9 cellular contexts compared by ENCODE assay signal in genomic region chr5:75050415-75050814, GRCh38. TPM values are rescaled to one million over a fixed set of nuclear protein-coding genes. Genes with fewer than 3 reads are reported as not detected.
DNase-seq lines count a peak whose midpoint lies in the region; ATAC-seq and TF ChIP-seq lines count a peak whose summit lies in the region.
"Had no signal": no experiment of that assay in that cellular context is flagged by ENCODE, and none has a peak within 500 bp of the region (broad histone marks: within the 10 kb centered on the region; RNA-seq: fewer than 3 reads in every experiment).

No MANE protein-coding gene starts in this region.

- H3K9me3 ChIP-seq in Panc1 (ENCODE audit: control insufficient read depth, insufficient read depth, low read depth, low read length), result no peaks in the 10 kb centered on the region

- H3K27ac ChIP-seq in Panc1 (ENCODE audit: low read length) (no peak overlapping the region), dorsolateral prefrontal cortex (peak overlapping the region in 37 of 59 donors; percentile 6 to 95 (median 71))

- DNase-seq in NCI-H82 (lab: John Stamatoyannopoulos, UW) (peak; percentile 67), NCI-H82 treated with DMSO at 0.1 percent for 48 hours (lab: John Stamatoyannopoulos, UW; ENCODE audit: unreplicated experiment) (no peak), Panc1 (ENCODE audit: low read depth, low spot score) (no peak), dorsolateral prefrontal cortex (peak in 1 of 10 donors; percentile 57), retinal pigment epithelial cell (ENCODE audit: low read depth) (no peak), DMS153 treated with DMSO at 0.1 percent for 48 hours (lab: John Stamatoyannopoulos, UW; ENCODE audit: unreplicated experiment) (no peak), AG08395 (ENCODE audit: low spot score) (no peak)

- H3K27me3 ChIP-seq in Panc1 (ENCODE audit: control insufficient read depth, insufficient read depth, low read length), result no peaks in the 10 kb centered on the region
- no peaks in the 10 kb centered on the region for H3K27me3 ChIP-seq in dorsolateral prefrontal cortex

- POLR2A ChIA-PET in Panc1 (lab: Charles Lee), result no interaction called here

- TF ChIP-seq CTCF in Panc1 (IDR thresholded peaks at IDR 0.05) (0 out of 2 replicates have a peak, but pooled peaks have one; percentile 41), dorsolateral prefrontal cortex (IDR thresholded peaks at IDR 0.05 in 54 of 56, conservative IDR thresholded peaks at IDR 0.05 in 2 of 56; ENCODE audit: low read depth in 1 of 56, partially characterized antibody in 56 of 56) (peak in 5 of 56 donors; percentile 5 to 28 (median 10)), retinal pigment epithelial cell (conservative IDR thresholded peaks at IDR 0.05; ENCODE audit: low read depth, low read length) (peak; percentile 50)

- intact Hi-C loops in Panc1 (cut with micrococcal nuclease; ENCODE audit: unreplicated experiment), result loop anchor here (5.0 kb wide), 1 partner anchor 287 kb away; the partner anchor contains the start of gene HMGCR
- intact Hi-C loops in dorsolateral prefrontal cortex (cut with DNase I), result loop anchor here in 1 of 2 donors (5.0 kb wide), 1 partner anchor 187 kb away; the partner anchor contains the start of gene ANKRD31

- ATAC-seq in Panc1, result peak; percentile 71
- no peak for ATAC-seq in HG03571 (IDR thresholded peaks at IDR 0.05; ENCODE audit: unreplicated experiment)

- in situ Hi-C loops in Panc1 (cut with HindIII; ENCODE audit: low pct_unique_long_range_greater_than_20kb, low sequenced_read_pairs), result no loop called here

- H3K4me1 ChIP-seq in Panc1 (ENCODE audit: control insufficient read depth, insufficient read depth, low read length), result peaks cover 8% of the 10 kb centered on the region

- BruUV-seq in Panc1 (replicated peaks; lab: Mats Ljungman, UMichigan), result no TSS peak

- CTCF ChIA-PET in Panc1 (lab: Charles Lee), result interaction anchor here (0.6 to 1.0 kb wide), 4 partner anchors 10 to 1781 kb away, joined by 3 to 11 read pairs (median 3); no protein-coding TSS in a partner anchor

- H3K36me3 ChIP-seq in Panc1 (ENCODE audit: control insufficient read depth, insufficient read depth, low read length), result no peaks in the 10 kb centered on the region

- no peak overlapping the region for H3K4me3 ChIP-seq in Panc1 (ENCODE audit: low read depth in 2 of 2, low read length in 2 of 2)
- H3K4me3 ChIP-seq in dorsolateral prefrontal cortex, result peak overlapping the region in 29 of 59 donors; percentile 4 to 91 (median 83)
- no peak overlapping the region for H3K4me3 ChIP-seq in retinal pigment epithelial cell (ENCODE audit: low read length)

RNA-seq across cellular contexts. Expression of gene GCNT4, which starts 1.9 kb away (rescaled TPM):
- total RNA-seq in Panc1 (2021; ENCODE audit: unreplicated experiment), result 0.33 TPM
- polyA plus RNA-seq in Panc1 (2012; ENCODE audit: insufficient read length), result 0.15 TPM
- 10 to 100 TPM in 13 of 120 experiments, 1 to 10 TPM in 107; 3.1 to 13.5 (median 7.1) TPM for total RNA-seq in dorsolateral prefrontal cortex
- total RNA-seq: B cell had no signal
